Comparison of ENCODE assay signal across 17 cellular contexts in the genomic region with DNA sequence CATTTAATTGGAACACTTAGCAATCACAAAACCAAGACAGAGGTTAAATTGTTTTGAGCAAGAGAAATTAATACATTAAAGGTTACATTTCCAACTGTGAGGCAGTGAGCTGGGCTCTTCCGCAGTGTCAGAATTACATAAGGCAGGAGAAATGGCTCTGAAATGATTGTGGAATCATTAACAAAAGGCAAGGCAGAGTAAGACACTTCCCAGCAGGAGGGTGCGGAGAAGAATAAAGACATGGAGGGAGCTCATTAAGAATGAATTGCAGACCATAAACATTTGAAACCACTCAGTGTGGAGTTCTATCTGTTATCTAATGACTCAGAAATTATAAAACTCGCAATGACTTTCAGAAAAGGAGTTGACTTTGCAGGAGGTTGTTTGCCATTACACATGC.
DNase-seq lines count a peak whose midpoint lies in the region; ATAC-seq, FAIRE-seq and TF ChIP-seq lines count a peak whose summit lies in the region.
"Had no signal": no experiment of that assay in that cellular context is flagged by ENCODE, and none has a peak within 500 bp of the region (broad histone marks: within the 10 kb centered on the region; RNA-seq: fewer than 3 reads in every experiment).

No MANE protein-coding gene starts in this region.

- no peaks in the 10 kb centered on the region for H3K9me3 ChIP-seq in endocrine pancreas (ENCODE audit: control insufficient read depth, low read length)
- no peaks in the 10 kb centered on the region for H3K9me3 ChIP-seq in neural progenitor cell (ENCODE audit: low read depth)

- H3K4me1 ChIP-seq in GM23338 (ENCODE audit: insufficient read depth) (peaks cover 29% of the 10 kb centered on the region), endocrine pancreas (ENCODE audit: control insufficient read depth, insufficient read depth, low read length) (peaks cover 6% of the 10 kb centered on the region), neural progenitor cell (peaks cover 15% of the 10 kb centered on the region)

- H3K79me2 ChIP-seq in GM23338 (replicated peaks; ENCODE audit: insufficient read depth): no peaks in the 10 kb centered on the region
- no peaks in the 10 kb centered on the region for H3K79me2 ChIP-seq in neural progenitor cell (ENCODE audit: low read depth)

- TF ChIP-seq POLR2A in GM12891 (IDR thresholded peaks at IDR 0.05; ENCODE audit: low read depth, low read length): no peak

- H3K27me3 ChIP-seq in GM23338 (ENCODE audit: insufficient read depth) (peaks cover 16% of the 10 kb centered on the region; the same call in 1 of the 2 replicates), endocrine pancreas (ENCODE audit: control insufficient read depth, insufficient read depth, low read length) (no peaks in the 10 kb centered on the region), neural progenitor cell (no peaks in the 10 kb centered on the region)

- H3K4me2 ChIP-seq in GM23338: peak overlapping the region; percentile 12
- H3K4me2 ChIP-seq in neural progenitor cell: peak overlapping the region; percentile 31

- H3K4me3 Mint-ChIP-seq in GM23338: peak overlapping the region; percentile 2; the same call in 1 of the 3 replicates
- H3K4me3 Mint-ChIP-seq in neural progenitor cell: peak overlapping the region; percentile 47
- H3K4me3 Mint-ChIP-seq: activated CD8-positive, alpha-beta memory T cell treated with anti-CD3 and anti-CD28 coated beads, Interleukin-2, amount 10 ng/mL, durations not matched to agents 7 days and 5 days; dendritic cell treated with granulocyte-macrophage colony-stimulating factor and Interleukin-4, amounts not matched to agents 40 ng/mL and 50 ng/mL, for 4 days; T-helper 17 cell had no signal

- 0 out of 2 replicates have a peak, but pooled peaks cover 5% of the 10 kb centered on the region for H3K9me2 ChIP-seq in GM23338 (ENCODE audit: insufficient read depth)

- H3K27ac ChIP-seq in GM23338 (ENCODE audit: low read depth): no peak overlapping the region
- no peak overlapping the region for H3K27ac ChIP-seq in neural progenitor cell

- peaks cover 12% of the 10 kb centered on the region; the same call in 1 of the 2 replicates for H3K36me3 ChIP-seq in GM23338 (ENCODE audit: insufficient read depth)
- no peaks in the 10 kb centered on the region for H3K36me3 ChIP-seq in endocrine pancreas (ENCODE audit: control insufficient read depth, insufficient read depth, low read length)
- no peaks in the 10 kb centered on the region for H3K36me3 ChIP-seq in neural progenitor cell

- H3K27ac Mint-ChIP-seq in GM23338: no peak overlapping the region
- peak overlapping the region; percentile 11 for H3K27ac Mint-ChIP-seq in neural progenitor cell
- H3K27ac Mint-ChIP-seq: activated CD8-positive, alpha-beta memory T cell treated with anti-CD3 and anti-CD28 coated beads, Interleukin-2, amount 10 ng/mL, durations not matched to agents 7 days and 5 days; dendritic cell treated with granulocyte-macrophage colony-stimulating factor and Interleukin-4, amounts not matched to agents 40 ng/mL and 50 ng/mL, for 4 days; T-helper 17 cell had no signal

- no peaks in the 10 kb centered on the region for H3F3A ChIP-seq in GM23338 (replicated peaks; ENCODE audit: low read depth)
- H3F3A ChIP-seq in neural progenitor cell (ENCODE audit: low read depth): no peaks in the 10 kb centered on the region

- peaks cover 48% of the 10 kb centered on the region for H3K9me3 Mint-ChIP-seq in GM23338
- H3K9me3 Mint-ChIP-seq in neural progenitor cell: peaks cover 40% of the 10 kb centered on the region

- DNase-seq in GM23338 (ENCODE audit: low spot score) (peak; percentile 50), NCI-H2227 (lab: John Stamatoyannopoulos, UW; ENCODE audit: unreplicated experiment) (peak; percentile 66), neural progenitor cell (ENCODE audit: low spot score) (peak; percentile 65), NCI-H2171 (lab: John Stamatoyannopoulos, UW) (no peak), NCI-H524 (lab: John Stamatoyannopoulos, UW) (no peak), GM12891 (ENCODE audit: insufficient read length, low spot score) (no peak), DMS79 (lab: John Stamatoyannopoulos, UW) (no peak)
- DNase-seq: activated CD8-positive, alpha-beta memory T cell treated with anti-CD3 and anti-CD28 coated beads, Interleukin-2, amount 10 ng/mL, durations not matched to agents 7 days and 5 days; erythroblast; H7; T-helper 17 cell had no signal

- peak; percentile 50 for ATAC-seq in GM23338
- ATAC-seq: activated CD4-positive, CD25-positive, alpha-beta regulatory T cell treated with anti-CD3 and anti-CD28 coated beads, Interleukin-2, amount 50 U/mL, for 24 hours; activated CD8-positive, alpha-beta memory T cell treated with anti-CD3 and anti-CD28 coated beads, Interleukin-2, amount 10 ng/mL, durations not matched to agents 7 days and 5 days; Right ventricle myocardium inferior; sciatic nerve; T-helper 17 cell had no signal

- FAIRE-seq in GM12891 (lab: Jason Lieb, UNC): no peak
- FAIRE-seq: keratinocyte had no signal

- H3K4me1 Mint-ChIP-seq in GM23338 (peaks cover 17% of the 10 kb centered on the region), neural progenitor cell (peaks cover 17% of the 10 kb centered on the region)
- H3K4me1 Mint-ChIP-seq: activated CD8-positive, alpha-beta memory T cell treated with anti-CD3 and anti-CD28 coated beads, Interleukin-2, amount 10 ng/mL, durations not matched to agents 7 days and 5 days; T-helper 17 cell had no signal

- H3K9ac ChIP-seq in endocrine pancreas (ENCODE audit: control insufficient read depth, insufficient read depth, low read length) (no peak overlapping the region), neural progenitor cell (no peak overlapping the region)

- H3K36me3 Mint-ChIP-seq in GM23338 (ENCODE audit: low read depth) (peaks cover 46% of the 10 kb centered on the region), neural progenitor cell (no peaks in the 10 kb centered on the region)

- no peak for TF ChIP-seq CTCF in GM23338 (conservative IDR thresholded peaks at IDR 0.05; ENCODE audit: low read depth in 2 of 2)
- TF ChIP-seq CTCF in neural progenitor cell (IDR thresholded peaks at IDR 0.05): no peak

- peaks cover 19% of the 10 kb centered on the region for H3K27me3 Mint-ChIP-seq in GM23338 (ENCODE audit: insufficient read depth, low read depth, poor library complexity)
- peaks cover 18% of the 10 kb centered on the region for H3K27me3 Mint-ChIP-seq in neural progenitor cell (ENCODE audit: insufficient read depth, low read depth)
- H3K27me3 Mint-ChIP-seq: activated CD8-positive, alpha-beta memory T cell treated with anti-CD3 and anti-CD28 coated beads, Interleukin-2, amount 10 ng/mL, durations not matched to agents 7 days and 5 days; dendritic cell treated with granulocyte-macrophage colony-stimulating factor and Interleukin-4, amounts not matched to agents 40 ng/mL and 50 ng/mL, for 4 days had no signal

- H3K4me3 ChIP-seq in GM23338 (no peak overlapping the region; the same call in 1 of the 2 replicates), endocrine pancreas (ENCODE audit: control insufficient read depth, insufficient read depth, low read length) (peak overlapping the region; percentile 31), neural progenitor cell (no peak overlapping the region)

- no peaks in the 10 kb centered on the region for H4K20me1 ChIP-seq in GM23338 (replicated peaks; ENCODE audit: insufficient read depth)
- no peaks in the 10 kb centered on the region for H4K20me1 ChIP-seq in neural progenitor cell (ENCODE audit: low read depth)

- 0 out of 2 replicates have a peak overlapping the region, but pooled peaks have one; percentile 66 for H2AFZ ChIP-seq in GM23338
- no peak overlapping the region for H2AFZ ChIP-seq in neural progenitor cell (replicated peaks)

TF ChIP-seq in GM23338, 12 proteins besides CTCF, POLR2A, EP300 and RAD21 (continues in another document):
- TF ChIP-seq NANOG (IDR thresholded peaks at IDR 0.05; ENCODE audit: borderline replicate concordance): peak; percentile 94

TF ChIP-seq in GM12891, 5 proteins besides CTCF, POLR2A, EP300 and RAD21:
- TF ChIP-seq POU2F2 (IDR thresholded peaks at IDR 0.05; ENCODE audit: low read depth, low read length) (no peak), SPI1 (IDR thresholded peaks at IDR 0.05; ENCODE audit: low read depth, low read length) (no peak), TAF1 (IDR thresholded peaks at IDR 0.05; ENCODE audit: low read depth, low read length) (no peak), POLR2AphosphoS5 (IDR thresholded peaks at IDR 0.05; ENCODE audit: low read depth, low read length) (no peak), PAX5 (IDR thresholded peaks at IDR 0.05; ENCODE audit: insufficient read depth, low read length, severe bottlenecking) (no peak)

Comparison
In these comparisons a context has a peak if more than half of its experiments do, and no peak if none do; other contexts are left out.
1. DNase-seq: peak in GM23338 (single experiment), NCI-H2227 (single experiment) and neural progenitor cell (single experiment); none in NCI-H2171 (single experiment), NCI-H524 (0 of 2), GM12891 (single experiment) and DMS79 (single experiment).